1 cellular context compared by ENCODE assay signal in the genomic region with DNA sequence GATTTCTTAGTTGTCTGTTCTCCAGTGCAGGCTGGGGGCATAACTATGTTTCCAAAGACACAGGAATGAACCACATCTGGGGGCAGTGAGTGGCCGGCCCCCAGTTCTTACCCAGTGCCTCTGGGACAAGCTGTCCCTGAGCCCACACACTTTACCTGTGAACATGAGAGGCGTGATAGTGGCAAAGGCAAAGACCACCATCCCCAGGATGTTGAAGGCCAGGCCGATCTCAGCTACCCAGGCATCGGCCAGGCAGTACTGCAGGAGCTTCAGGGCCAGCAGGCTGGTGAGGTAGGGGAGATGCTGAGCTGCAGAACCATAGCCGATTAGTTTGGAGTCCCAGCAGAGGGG.
TF ChIP-seq lines count a peak whose summit lies in the region.

No MANE protein-coding gene starts in this region.

TF ChIP-seq in GM23338, 12 proteins besides CTCF, POLR2A, EP300 and RAD21:
- TF ChIP-seq CREB1 (CRISPR knock-in tag; IDR thresholded peaks at IDR 0.05; ENCODE audit: low read depth): no peak
- TF ChIP-seq, protein P1, sequence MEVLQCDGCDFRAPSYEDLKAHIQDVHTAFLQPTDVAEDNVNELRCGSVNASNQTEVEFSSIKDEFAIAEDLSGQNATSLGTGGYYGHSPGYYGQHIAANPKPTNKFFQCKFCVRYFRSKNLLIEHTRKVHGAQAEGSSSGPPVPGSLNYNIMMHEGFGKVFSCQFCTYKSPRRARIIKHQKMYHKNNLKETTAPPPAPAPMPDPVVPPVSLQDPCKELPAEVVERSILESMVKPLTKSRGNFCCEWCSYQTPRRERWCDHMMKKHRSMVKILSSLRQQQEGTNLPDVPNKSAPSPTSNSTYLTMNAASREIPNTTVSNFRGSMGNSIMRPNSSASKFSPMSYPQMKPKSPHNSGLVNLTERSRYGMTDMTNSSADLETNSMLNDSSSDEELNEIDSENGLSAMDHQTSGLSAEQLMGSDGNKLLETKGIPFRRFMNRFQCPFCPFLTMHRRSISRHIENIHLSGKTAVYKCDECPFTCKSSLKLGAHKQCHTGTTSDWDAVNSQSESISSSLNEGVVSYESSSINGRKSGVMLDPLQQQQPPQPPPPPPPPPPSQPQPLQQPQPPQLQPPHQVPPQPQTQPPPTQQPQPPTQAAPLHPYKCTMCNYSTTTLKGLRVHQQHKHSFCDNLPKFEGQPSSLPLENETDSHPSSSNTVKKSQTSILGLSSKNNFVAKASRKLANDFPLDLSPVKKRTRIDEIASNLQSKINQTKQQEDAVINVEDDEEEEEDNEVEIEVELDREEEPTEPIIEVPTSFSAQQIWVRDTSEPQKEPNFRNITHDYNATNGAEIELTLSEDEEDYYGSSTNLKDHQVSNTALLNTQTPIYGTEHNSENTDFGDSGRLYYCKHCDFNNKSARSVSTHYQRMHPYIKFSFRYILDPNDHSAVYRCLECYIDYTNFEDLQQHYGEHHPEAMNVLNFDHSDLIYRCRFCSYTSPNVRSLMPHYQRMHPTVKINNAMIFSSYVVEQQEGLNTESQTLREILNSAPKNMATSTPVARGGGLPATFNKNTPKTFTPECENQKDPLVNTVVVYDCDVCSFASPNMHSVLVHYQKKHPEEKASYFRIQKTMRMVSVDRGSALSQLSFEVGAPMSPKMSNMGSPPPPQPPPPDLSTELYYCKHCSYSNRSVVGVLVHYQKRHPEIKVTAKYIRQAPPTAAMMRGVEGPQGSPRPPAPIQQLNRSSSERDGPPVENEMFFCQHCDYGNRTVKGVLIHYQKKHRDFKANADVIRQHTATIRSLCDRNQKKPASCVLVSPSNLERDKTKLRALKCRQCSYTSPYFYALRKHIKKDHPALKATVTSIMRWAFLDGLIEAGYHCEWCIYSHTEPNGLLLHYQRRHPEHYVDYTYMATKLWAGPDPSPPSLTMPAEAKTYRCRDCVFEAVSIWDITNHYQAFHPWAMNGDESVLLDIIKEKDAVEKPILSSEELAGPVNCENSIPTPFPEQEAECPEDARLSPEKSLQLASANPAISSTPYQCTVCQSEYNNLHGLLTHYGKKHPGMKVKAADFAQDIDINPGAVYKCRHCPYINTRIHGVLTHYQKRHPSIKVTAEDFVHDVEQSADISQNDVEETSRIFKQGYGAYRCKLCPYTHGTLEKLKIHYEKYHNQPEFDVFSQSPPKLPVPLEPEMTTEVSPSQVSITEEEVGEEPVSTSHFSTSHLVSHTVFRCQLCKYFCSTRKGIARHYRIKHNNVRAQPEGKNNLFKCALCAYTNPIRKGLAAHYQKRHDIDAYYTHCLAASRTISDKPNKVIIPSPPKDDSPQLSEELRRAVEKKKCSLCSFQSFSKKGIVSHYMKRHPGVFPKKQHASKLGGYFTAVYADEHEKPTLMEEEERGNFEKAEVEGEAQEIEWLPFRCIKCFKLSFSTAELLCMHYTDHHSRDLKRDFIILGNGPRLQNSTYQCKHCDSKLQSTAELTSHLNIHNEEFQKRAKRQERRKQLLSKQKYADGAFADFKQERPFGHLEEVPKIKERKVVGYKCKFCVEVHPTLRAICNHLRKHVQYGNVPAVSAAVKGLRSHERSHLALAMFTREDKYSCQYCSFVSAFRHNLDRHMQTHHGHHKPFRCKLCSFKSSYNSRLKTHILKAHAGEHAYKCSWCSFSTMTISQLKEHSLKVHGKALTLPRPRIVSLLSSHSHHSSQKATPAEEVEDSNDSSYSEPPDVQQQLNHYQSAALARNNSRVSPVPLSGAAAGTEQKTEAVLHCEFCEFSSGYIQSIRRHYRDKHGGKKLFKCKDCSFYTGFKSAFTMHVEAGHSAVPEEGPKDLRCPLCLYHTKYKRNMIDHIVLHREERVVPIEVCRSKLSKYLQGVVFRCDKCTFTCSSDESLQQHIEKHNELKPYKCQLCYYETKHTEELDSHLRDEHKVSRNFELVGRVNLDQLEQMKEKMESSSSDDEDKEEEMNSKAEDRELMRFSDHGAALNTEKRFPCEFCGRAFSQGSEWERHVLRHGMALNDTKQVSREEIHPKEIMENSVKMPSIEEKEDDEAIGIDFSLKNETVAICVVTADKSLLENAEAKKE (CRISPR knock-in tag; IDR thresholded peaks at IDR 0.05): no peak
TF ChIP-seq in GM23338: peak in this region for 0.
